8 cellular contexts compared by ENCODE assay signal in the genomic region with DNA sequence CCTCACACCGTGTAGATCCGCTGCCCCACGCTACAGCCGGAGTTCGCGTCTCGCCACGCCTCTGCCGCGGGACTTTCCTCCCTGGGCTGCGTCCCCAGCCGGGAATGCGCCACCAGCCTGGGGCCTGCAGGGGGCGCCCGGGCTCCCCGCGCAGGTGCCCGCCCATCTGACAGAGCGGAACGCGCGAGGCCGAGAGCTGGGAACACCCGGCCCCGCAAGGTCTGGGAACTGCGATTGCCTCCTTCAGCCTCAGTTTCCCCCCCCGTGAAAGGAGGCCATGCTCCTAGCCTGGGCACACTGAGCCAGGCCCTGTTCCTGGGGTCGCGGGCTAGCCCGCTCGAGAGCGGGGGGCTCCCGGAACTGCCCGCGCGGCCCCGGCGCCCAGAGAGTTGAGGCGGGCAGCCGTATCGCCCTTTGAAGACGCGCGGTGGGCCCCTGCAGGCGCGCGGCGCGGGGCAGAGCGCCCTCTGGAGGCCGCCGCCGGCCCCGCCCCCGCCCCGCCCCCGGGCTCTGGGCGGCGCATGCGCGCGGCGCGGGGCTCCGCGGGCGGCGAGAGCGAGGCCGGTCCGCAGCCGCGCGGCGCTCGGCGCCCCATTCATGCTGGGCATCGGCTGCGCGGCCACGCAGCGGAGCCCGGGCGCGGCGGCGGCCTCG. TPM values are rescaled to one million over a fixed set of nuclear protein-coding genes. Genes with fewer than 3 reads are reported as not detected.
DNase-seq lines count a peak whose midpoint lies in the region; TF ChIP-seq lines count a peak whose summit lies in the region.

A gene (plus strand): TSS at position 594 of the 654 bp plus-strand sequence. CDS start 5,479 bp downstream, outside the sequence.

- no peaks in the 10 kb centered on the region for H3K36me3 Mint-ChIP-seq in HFFc6 (ENCODE audit: low read depth)

- H3K27ac ChIP-seq in right atrium auricular region (peak within 1 kb of the TSS; percentile 70 to 86), rectal smooth muscle tissue (ENCODE audit: low read depth, low read length) (peak within 1 kb of the TSS; percentile 72), vagina (peak within 1 kb of the TSS; percentile 87)

- H3K4me3 ChIP-seq in right atrium auricular region = peak within 1 kb of the TSS; percentile 74 to 76
- peak within 1 kb of the TSS; percentile 73 for H3K4me3 ChIP-seq in rectal smooth muscle tissue (ENCODE audit: low read length)
- peak within 1 kb of the TSS; percentile 74 to 82 for H3K4me3 ChIP-seq in vagina

- H3K9me3 ChIP-seq in right atrium auricular region (no peaks in the 10 kb centered on the region), vagina (no peaks in the 10 kb centered on the region)

- no peaks in the 10 kb centered on the region for H3K9me3 Mint-ChIP-seq in HFFc6

- H3K27me3 ChIP-seq in right atrium auricular region (no peaks in the 10 kb centered on the region), rectal smooth muscle tissue (ENCODE audit: control insufficient read depth, insufficient read depth, low read length) (no peaks in the 10 kb centered on the region), vagina (no peaks in the 10 kb centered on the region)

- peaks cover 32% of the 10 kb centered on the region for H3K4me1 Mint-ChIP-seq in HFFc6 (ENCODE audit: low read depth)

- intact Hi-C loops in vagina (cut with DNase I) = loop anchor here (5.0 to 10.0 kb wide), 3 partner anchors 230 to 562 kb away; a partner anchor contains a TSS

- no peaks in the 10 kb centered on the region for H3K36me3 ChIP-seq in right atrium auricular region
- H3K36me3 ChIP-seq in rectal smooth muscle tissue (ENCODE audit: control insufficient read depth, insufficient read depth, low read length) = no peaks in the 10 kb centered on the region
- H3K36me3 ChIP-seq in vagina = no peaks in the 10 kb centered on the region

- no peak for TF ChIP-seq POLR2A in vagina (IDR thresholded peaks at IDR 0.05)

- DNase-seq in HFFc6 (peak; percentile 55), NAMALWA (ENCODE audit: low spot score) (peak; percentile 90), T-helper 1 cell (peak; percentile 82 to 91 (median 86)), amniotic epithelial cell (ENCODE audit: low read depth) (peak; percentile 47), right atrium auricular region (ENCODE audit: low spot score) (peak; percentile 87), vagina (ENCODE audit: extremely low spot score in 2 of 2) (no peak)

- peak within 1 kb of the TSS; percentile 86 for H3K4me3 Mint-ChIP-seq in HFFc6

- H3K27me3 Mint-ChIP-seq in HFFc6 (ENCODE audit: insufficient read depth) = peaks cover 2% of the 10 kb centered on the region

- H3K4me1 ChIP-seq in right atrium auricular region (peaks cover 0 to 44% of the 10 kb centered on the region in 2 donors), rectal smooth muscle tissue (ENCODE audit: control insufficient read depth, insufficient read depth, low read length) (no peaks in the 10 kb centered on the region), vagina (peaks cover 49% of the 10 kb centered on the region)

- H3K9ac ChIP-seq in rectal smooth muscle tissue (ENCODE audit: low read length) = peak within 1 kb of the TSS; percentile 53

- TF ChIP-seq CTCF in GM12874 (IDR thresholded peaks at IDR 0.05; ENCODE audit: insufficient read depth, low read depth, low read length) = peak; percentile 98
- peak; percentile 97 for TF ChIP-seq CTCF in HFFc6 (IDR thresholded peaks at IDR 0.05)
- peak; percentile 90 to 93 for TF ChIP-seq CTCF in right atrium auricular region (IDR thresholded peaks at IDR 0.05)
- TF ChIP-seq CTCF in vagina (IDR thresholded peaks at IDR 0.05) = peak; percentile 43 to 90 (median 81)

- peak within 1 kb of the TSS; percentile 71 for H3K27ac Mint-ChIP-seq in HFFc6

RNA-seq across cellular contexts. Expression of the gene that starts here (rescaled TPM):
- total RNA-seq in HFFc6 (2021; fragmentation: NEBNext Ultra II Directional; extraction: Animal tissue kit (Norgen Biotek cat#: 25700)) = 10 to 100 TPM; 40.8 to 56.1 (median 45.4) TPM
- 10 to 100 TPM; 22.9 to 23.3 TPM for total RNA-seq in right atrium auricular region
- 31.4 TPM for total RNA-seq in vagina

Comparison
In these comparisons a context has a peak if more than half of its experiments do, and no peak if none do; other contexts are left out.
1. DNase-seq: peak in HFFc6 (single experiment), NAMALWA (single experiment), T-helper 1 cell (5 of 5), amniotic epithelial cell (single experiment) and right atrium auricular region (single experiment); none in vagina (0 of 2).
2. Peak in every context shown above with its lines, with median percentiles within 50 percentile points of each other: CTCF ChIP-seq, H3K27ac ChIP-seq and H3K4me3 ChIP-seq.